ENCODE assay signal across 15 cellular contexts in genomic region chr7:106417273-106417902, GRCh38.
DNase-seq lines count a peak whose midpoint lies in the region; TF ChIP-seq lines count a peak whose summit lies in the region.
"Had no signal": no experiment of that assay in that cellular context is flagged by ENCODE, and none has a peak within 500 bp of the region (broad histone marks: within the 10 kb centered on the region; RNA-seq: fewer than 3 reads in every experiment).

No MANE protein-coding gene starts in this region.

- TF ChIP-seq EP300 in esophagus muscularis mucosa (IDR thresholded peaks at IDR 0.05): no peak

- peaks cover 22 to 52% (median 35%) of the 10 kb centered on the region in 4 donors for H3K4me1 ChIP-seq in esophagus muscularis mucosa
- peaks cover 69 to 75% of the 10 kb centered on the region in 2 experiments for H3K4me1 ChIP-seq in neutrophil (ENCODE audit: control insufficient read depth in 1 of 2, insufficient read depth in 1 of 2, low read depth in 1 of 2, low read length in 1 of 2)
- no peaks in the 10 kb centered on the region for H3K4me1 ChIP-seq in colonic mucosa
- H3K4me1 ChIP-seq: HAP-1 had no signal

- peaks cover 0 to 10% (median 0%) of the 10 kb centered on the region in 4 donors for H3K9me3 ChIP-seq in esophagus muscularis mucosa
- no peaks in the 10 kb centered on the region for H3K9me3 ChIP-seq in neutrophil
- H3K9me3 ChIP-seq in colonic mucosa: no peaks in the 10 kb centered on the region
- H3K9me3 ChIP-seq: HAP-1 had no signal

- DNase-seq in EH (ENCODE audit: low read depth) (peak; percentile 10), RWPE1 (ENCODE audit: low spot score) (peak; percentile 29), esophagus muscularis mucosa (ENCODE audit: extremely low spot score) (no peak), NCI-H2081 treated with DMSO at 0.1 percent for 48 hours (lab: John Stamatoyannopoulos, UW) (no peak), H7 (no peak), colonic mucosa (no peak), NCI-H187 (lab: John Stamatoyannopoulos, UW) (no peak)
- DNase-seq: C1 segment of cervical spinal cord; MM.1S; naive thymus-derived CD8-positive, alpha-beta T cell; NCI-H2171; right cardiac atrium; stimulated activated naive CD4-positive, alpha-beta T cell treated with Interleukin-2 at 50 U/mL for 16 hours had no signal

- no peak for TF ChIP-seq POLR2A in esophagus muscularis mucosa (IDR thresholded peaks at IDR 0.05; ENCODE audit: low read depth)

- H3K4me3 ChIP-seq in esophagus muscularis mucosa (no peak overlapping the region), neutrophil (ENCODE audit: low read depth in 1 of 2, low read length in 1 of 2) (peak overlapping the region; percentile 31 to 37), H7 (ENCODE audit: insufficient read depth, low read depth, low read length) (no peak overlapping the region), colonic mucosa (no peak overlapping the region)
- H3K4me3 ChIP-seq: HAP-1 had no signal

- H3K27me3 ChIP-seq in esophagus muscularis mucosa: no peaks in the 10 kb centered on the region
- H3K27me3 ChIP-seq in neutrophil: no peaks in the 10 kb centered on the region
- no peaks in the 10 kb centered on the region for H3K27me3 ChIP-seq in H7 (ENCODE audit: control insufficient read depth, insufficient read depth, low read length)
- H3K27me3 ChIP-seq in colonic mucosa: no peaks in the 10 kb centered on the region

- H3K36me3 ChIP-seq in esophagus muscularis mucosa (no peaks in the 10 kb centered on the region), neutrophil (no peaks in the 10 kb centered on the region), H7 (replicated peaks; ENCODE audit: control insufficient read depth, insufficient read depth, low read length) (no peaks in the 10 kb centered on the region), colonic mucosa (no peaks in the 10 kb centered on the region)
- H3K36me3 ChIP-seq: HAP-1 had no signal

- WGBS in esophagus muscularis mucosa: 29% methylated on average over 6 of the region's 6 CpGs

- TF ChIP-seq CTCF in RWPE1 (conservative IDR thresholded peaks at IDR 0.05; ENCODE audit: low read depth) (no peak), esophagus muscularis mucosa (IDR thresholded peaks at IDR 0.05) (no peak), neutrophil (IDR thresholded peaks at IDR 0.05) (no peak), colonic mucosa (IDR thresholded peaks at IDR 0.05) (no peak)

- POLR2A ChIA-PET in RWPE1 (lab: Yijun Ruan, JAX; ENCODE audit: low non-redundant PET): no interaction called here

- H3K9ac ChIP-seq in colonic mucosa (ENCODE audit: low read depth in 2 of 2, low read length in 2 of 2): no peak overlapping the region

- intact Hi-C loops in esophagus muscularis mucosa (cut with DNase I) (no loop called here), colonic mucosa (cut with DNase I) (no loop called here)

- no peak overlapping the region for H3K27ac ChIP-seq in RWPE1
- peak overlapping the region in 3 of 4 donors; percentile 8 to 29 (median 15) for H3K27ac ChIP-seq in esophagus muscularis mucosa (replicated peaks in 1 of 4)
- H3K27ac ChIP-seq in neutrophil: peak overlapping the region; percentile 91
- no peak overlapping the region for H3K27ac ChIP-seq in colonic mucosa

- CTCF ChIA-PET in RWPE1 (lab: Yijun Ruan, JAX): no interaction called here

Comparison
In these comparisons a context has a peak if more than half of its experiments do, and no peak if none do; other contexts are left out.
1. DNase-seq: peak in EH (single experiment) and RWPE1 (single experiment); none in esophagus muscularis mucosa (single experiment), NCI-H2081 treated with DMSO at 0.1 percent for 48 hours (single experiment), H7 (single experiment), colonic mucosa (single experiment) and NCI-H187 (0 of 2).
2. H3K27ac ChIP-seq: peak in esophagus muscularis mucosa (3 of 4) and neutrophil (single experiment); none in RWPE1 (single experiment) and colonic mucosa (single experiment).
3. H3K4me3 ChIP-seq: peak in neutrophil (2 of 2); none in esophagus muscularis mucosa (0 of 4), H7 (single experiment) and colonic mucosa (single experiment).